In the genomic region with DNA sequence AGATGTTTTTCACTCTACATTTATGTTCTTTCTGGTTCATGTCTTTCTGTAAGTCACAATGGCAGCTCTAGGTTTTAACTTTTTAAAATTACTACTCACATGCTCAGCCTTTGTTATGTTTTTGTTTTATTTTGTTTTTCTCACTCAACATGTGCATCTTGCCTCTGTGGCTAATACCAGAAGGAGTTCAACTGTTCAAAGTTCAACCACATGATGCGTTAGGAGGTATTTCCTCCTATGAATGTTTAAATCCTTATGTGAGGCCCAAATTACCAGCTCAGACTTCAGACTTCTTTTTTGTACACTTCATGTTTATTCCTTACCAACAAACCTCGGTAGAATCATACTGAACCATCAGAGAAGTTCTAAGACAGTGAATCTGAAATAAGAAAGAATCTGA, we compare ENCODE assay signal across 27 cellular contexts.
"Had no signal": no experiment of that assay in that cellular context is flagged by ENCODE, and none has a peak within 500 bp of the region (broad histone marks: within the 10 kb centered on the region; RNA-seq: fewer than 3 reads in every experiment).

No MANE protein-coding gene starts in this region.

- FAIRE-seq: K562 had no signal

- H3K4me3 ChIP-seq: ascending aorta, cardiac muscle cell, K562, SJSA1 had no signal

- DNase-seq: activated CD4-positive, alpha-beta T cell treated with anti-CD3 and anti-CD28 coated beads, Interleukin-2, amount 10 ng/mL, durations not matched to agents 24 days and 14 days; activated CD4-positive, alpha-beta T cell treated with anti-CD3 and anti-CD28 coated beads, Interleukin-2, amount 50 U/mL, for 4 hours; activated CD8-positive, alpha-beta T cell treated with anti-CD3 and anti-CD28 coated beads for 36 hours; activated gamma-delta T cell; activated naive CD4-positive, alpha-beta T cell treated with Interleukin-2 at 50 U/mL for 16 hours; activated naive CD8-positive, alpha-beta T cell treated with anti-CD3 and anti-CD28 coated beads, Interleukin-2, amount 10 ng/mL, durations not matched to agents 7 days and 5 days; activated T-cell treated with anti-CD3 and anti-CD28 coated beads, Interleukin-2, amount 50 U/mL, for 24 hours; amygdala; NCI-H1092 treated with DMSO at 0.1 percent for 48 hours; NCI-H1417; NCI-H146; NCI-H187; NCI-H2029 treated with DMSO at 0.1 percent for 48 hours; NCI-H226; NCI-H446 treated with DMSO at 0.1 percent for 48 hours; NCI-H524; NCI-H69; NCI-H82; RPMI8226; SHP77 treated with DMSO at 0.1 percent for 48 hours; SW 1271; T-helper 1 cell; T1000 had no signal
